In genomic region chr7:138157702-138158101, GRCh38 we compare ENCODE assay signal across 11 cellular contexts.
"Had no signal": no experiment of that assay in that cellular context is flagged by ENCODE, and none has a peak within 500 bp of the region (broad histone marks: within the 10 kb centered on the region; RNA-seq: fewer than 3 reads in every experiment).

No MANE protein-coding gene starts in this region.

- H3K9me3 Mint-ChIP-seq: GM23338, H9, HFFc6 had no signal

- H3K4me1 Mint-ChIP-seq: GM23338, H9 had no signal

- DNase-seq: GM23248, GOT3, H7, H9, HCEC 1CT, HFFc6 had no signal

- FAIRE-seq: H1, H54 had no signal

- H3K4me3 Mint-ChIP-seq: GM23338, H9, HFFc6 had no signal

- H3K4me2 ChIP-seq: GM23338 had no signal

- H3K27ac ChIP-seq: GM23248 had no signal

- H2AFZ ChIP-seq: GM23248, GM23338 had no signal

- H3K9me3 ChIP-seq: HAP-1 had no signal

- H3K36me3 ChIP-seq: HAP-1 had no signal

- H3K27ac Mint-ChIP-seq: GM23338, H9, HFFc6 had no signal

- ATAC-seq: GM23338, HCT116 had no signal

- H3K4me3 ChIP-seq: GM23248, GM23338, HAP-1 had no signal

- H3K9ac ChIP-seq: GM23248 had no signal
